In genomic region chr1:168991667-168992475, GRCh38 we compare ENCODE assay signal across 13 cellular contexts.
DNase-seq lines count a peak whose midpoint lies in the region; ATAC-seq and TF ChIP-seq lines count a peak whose summit lies in the region.
"Had no signal": no experiment of that assay in that cellular context is flagged by ENCODE, and none has a peak within 500 bp of the region (broad histone marks: within the 10 kb centered on the region; RNA-seq: fewer than 3 reads in every experiment).

No MANE protein-coding gene starts in this region.

- peak overlapping the region; percentile 91 for H3K27ac ChIP-seq in smooth muscle cell (ENCODE audit: low read depth)
- H3K27ac ChIP-seq: right lobe of liver, tibial nerve had no signal

- 43% methylated on average over 4 of the region's 4 CpGs for WGBS in smooth muscle cell (ENCODE audit: low lambda C conversion rate)

- H3K9me3 ChIP-seq in smooth muscle cell (replicated peaks; ENCODE audit: low read depth), result no peaks in the 10 kb centered on the region

- no peaks in the 10 kb centered on the region for H3K79me2 ChIP-seq in smooth muscle cell (ENCODE audit: low read depth)

- H3K4me3 Mint-ChIP-seq in activated CD4-positive, alpha-beta T cell treated with anti-CD3 and anti-CD28 coated beads for 36 hours, result no peak overlapping the region
- H3K4me3 Mint-ChIP-seq in activated T-helper 1 cell treated with anti-CD3 and anti-CD28 coated beads, Interleukin-12 subunit alpha, Interleukin-12 subunit beta, Interleukin-2, Interleukin-4 antibody, amounts not matched to agents 30 ng/mL and 10 ng/mL and 1 ng/mL, durations not matched to agents 14 hours and 24 hours and 36 hours, result peak overlapping the region; percentile 12
- H3K4me3 Mint-ChIP-seq: dendritic cell treated with granulocyte-macrophage colony-stimulating factor and Interleukin-4, amounts not matched to agents 40 ng/mL and 50 ng/mL, for 4 days; neural crest cell had no signal

- DNase-seq in activated CD4-positive, alpha-beta T cell treated with anti-CD3 and anti-CD28 coated beads for 36 hours, result peak; percentile 41
- no peak for DNase-seq in activated CD4-positive, alpha-beta T cell treated with anti-CD3 and anti-CD28 coated beads for 4 hours
- DNase-seq in HT1080 (ENCODE audit: low read depth) (peak; percentile 17), smooth muscle cell (lab: John Stamatoyannopoulos, UW; ENCODE audit: unreplicated experiment) (no peak), hepatic stellate cell (ENCODE audit: low spot score) (no peak), SW480 (ENCODE audit: low spot score) (no peak)
- DNase-seq in activated T-helper 1 cell treated with anti-CD3 and anti-CD28 coated beads, Interleukin-12 subunit alpha, Interleukin-12 subunit beta, Interleukin-2, Interleukin-4 antibody, amounts not matched to agents 30 ng/mL and 10 ng/mL and 1 ng/mL, durations not matched to agents 14 hours and 24 hours and 36 hours (ENCODE audit: low spot score), result no peak
- DNase-seq in effector CD4-positive, alpha-beta T cell, result no peak
- DNase-seq: anterior cingulate cortex, right lobe of liver had no signal

- H3K4me3 ChIP-seq in smooth muscle cell, result no peak overlapping the region
- H3K4me3 ChIP-seq: right lobe of liver, tibial nerve had no signal

- no peaks in the 10 kb centered on the region for H3F3A ChIP-seq in smooth muscle cell (ENCODE audit: low read depth)

- no peaks in the 10 kb centered on the region for H3K36me3 Mint-ChIP-seq in activated CD4-positive, alpha-beta T cell treated with anti-CD3 and anti-CD28 coated beads for 36 hours (ENCODE audit: low read depth)
- H3K36me3 Mint-ChIP-seq in activated T-helper 1 cell treated with anti-CD3 and anti-CD28 coated beads, Interleukin-12 subunit alpha, Interleukin-12 subunit beta, Interleukin-2, Interleukin-4 antibody, amounts not matched to agents 30 ng/mL and 10 ng/mL and 1 ng/mL, durations not matched to agents 14 hours and 24 hours and 36 hours (ENCODE audit: low read depth), result peaks cover 2% of the 10 kb centered on the region

- peak overlapping the region; percentile 56 for H3K4me2 ChIP-seq in smooth muscle cell

- ATAC-seq in activated CD4-positive, alpha-beta T cell treated with anti-CD3 and anti-CD28 coated beads for 36 hours, result peak; percentile 95
- ATAC-seq: right lobe of liver had no signal

- peaks cover 3% of the 10 kb centered on the region for H3K27me3 Mint-ChIP-seq in activated CD4-positive, alpha-beta T cell treated with anti-CD3 and anti-CD28 coated beads for 36 hours
- peaks cover 6% of the 10 kb centered on the region for H3K27me3 Mint-ChIP-seq in activated T-helper 1 cell treated with anti-CD3 and anti-CD28 coated beads, Interleukin-12 subunit alpha, Interleukin-12 subunit beta, Interleukin-2, Interleukin-4 antibody, amounts not matched to agents 30 ng/mL and 10 ng/mL and 1 ng/mL, durations not matched to agents 14 hours and 24 hours and 36 hours (ENCODE audit: insufficient read depth)

- H3K4me1 Mint-ChIP-seq in activated CD4-positive, alpha-beta T cell treated with anti-CD3 and anti-CD28 coated beads for 36 hours, result peaks cover 18% of the 10 kb centered on the region
- H3K4me1 Mint-ChIP-seq in activated T-helper 1 cell treated with anti-CD3 and anti-CD28 coated beads, Interleukin-12 subunit alpha, Interleukin-12 subunit beta, Interleukin-2, Interleukin-4 antibody, amounts not matched to agents 30 ng/mL and 10 ng/mL and 1 ng/mL, durations not matched to agents 14 hours and 24 hours and 36 hours (ENCODE audit: low read depth), result peaks cover 23% of the 10 kb centered on the region
- H3K4me1 Mint-ChIP-seq: neural crest cell had no signal

- intact Hi-C loops in activated CD4-positive, alpha-beta T cell treated with anti-CD3 and anti-CD28 coated beads for 36 hours (cut with DNase I, micrococcal nuclease), result loop anchor here in 1 of 2 experiments (2.0 to 5.0 kb wide), 2 partner anchors 57 to 365 kb away; no protein-coding TSS in a partner anchor
- intact Hi-C loops in activated T-helper 1 cell treated with anti-CD3 and anti-CD28 coated beads, Interleukin-12 subunit alpha, Interleukin-12 subunit beta, Interleukin-2, Interleukin-4 antibody, amounts not matched to agents 30 ng/mL and 10 ng/mL and 1 ng/mL, durations not matched to agents 14 hours and 24 hours and 36 hours (cut with micrococcal nuclease), result loop anchor here (1.0 to 2.0 kb wide), 3 partner anchors 20 to 115 kb away; partner anchors contain the start of gene ATP1B1

- TF ChIP-seq CTCF in smooth muscle cell (IDR thresholded peaks at IDR 0.05; ENCODE audit: borderline replicate concordance, insufficient read depth, poor library complexity, severe bottlenecking), result no peak

- H2AFZ ChIP-seq in smooth muscle cell (ENCODE audit: low read depth), result peak overlapping the region; percentile 86

- H4K20me1 ChIP-seq in smooth muscle cell (ENCODE audit: low read depth), result no peaks in the 10 kb centered on the region

- H3K27ac Mint-ChIP-seq in activated CD4-positive, alpha-beta T cell treated with anti-CD3 and anti-CD28 coated beads for 36 hours, result peak overlapping the region; percentile 81
- peak overlapping the region; percentile 77 for H3K27ac Mint-ChIP-seq in activated T-helper 1 cell treated with anti-CD3 and anti-CD28 coated beads, Interleukin-12 subunit alpha, Interleukin-12 subunit beta, Interleukin-2, Interleukin-4 antibody, amounts not matched to agents 30 ng/mL and 10 ng/mL and 1 ng/mL, durations not matched to agents 14 hours and 24 hours and 36 hours
- H3K27ac Mint-ChIP-seq: dendritic cell treated with granulocyte-macrophage colony-stimulating factor and Interleukin-4, amounts not matched to agents 40 ng/mL and 50 ng/mL, for 4 days had no signal

- CTCF ChIA-PET in activated CD4-positive, alpha-beta T cell treated with anti-CD3 and anti-CD28 coated beads for 36 hours (lab: Charles Lee), result no interaction called here

- H3K36me3 ChIP-seq in smooth muscle cell (ENCODE audit: low read depth), result no peaks in the 10 kb centered on the region
- H3K36me3 ChIP-seq: right lobe of liver, tibial nerve had no signal

- H3K4me1 ChIP-seq in smooth muscle cell (ENCODE audit: low read depth), result no peaks in the 10 kb centered on the region
- H3K4me1 ChIP-seq: right lobe of liver, tibial nerve had no signal

- no peaks in the 10 kb centered on the region for H3K27me3 ChIP-seq in smooth muscle cell (ENCODE audit: low read depth)
- H3K27me3 ChIP-seq: right lobe of liver, tibial nerve had no signal

- POLR2A ChIA-PET in activated CD4-positive, alpha-beta T cell treated with anti-CD3 and anti-CD28 coated beads for 36 hours (lab: Charles Lee), result no interaction called here

- no peaks in the 10 kb centered on the region for H3K9me3 Mint-ChIP-seq in activated CD4-positive, alpha-beta T cell treated with anti-CD3 and anti-CD28 coated beads for 36 hours (ENCODE audit: low read depth)
- peaks cover 24% of the 10 kb centered on the region for H3K9me3 Mint-ChIP-seq in activated T-helper 1 cell treated with anti-CD3 and anti-CD28 coated beads, Interleukin-12 subunit alpha, Interleukin-12 subunit beta, Interleukin-2, Interleukin-4 antibody, amounts not matched to agents 30 ng/mL and 10 ng/mL and 1 ng/mL, durations not matched to agents 14 hours and 24 hours and 36 hours
- H3K9me3 Mint-ChIP-seq: dendritic cell treated with granulocyte-macrophage colony-stimulating factor and Interleukin-4, amounts not matched to agents 40 ng/mL and 50 ng/mL, for 4 days had no signal

- H3K9ac ChIP-seq in smooth muscle cell (ENCODE audit: low read depth), result peak overlapping the region; percentile 54

Comparison
In these comparisons a context has a peak if more than half of its experiments do, and no peak if none do; other contexts are left out.
1. DNase-seq: peak in activated CD4-positive, alpha-beta T cell treated with anti-CD3 and anti-CD28 coated beads for 36 hours (single experiment) and HT1080 (single experiment); none in activated CD4-positive, alpha-beta T cell treated with anti-CD3 and anti-CD28 coated beads for 4 hours (0 of 2), activated T-helper 1 cell treated with anti-CD3 and anti-CD28 coated beads, Interleukin-12 subunit alpha, Interleukin-12 subunit beta, Interleukin-2, Interleukin-4 antibody, amounts not matched to agents 30 ng/mL and 10 ng/mL and 1 ng/mL, durations not matched to agents 14 hours and 24 hours and 36 hours (single experiment), smooth muscle cell (single experiment), hepatic stellate cell (single experiment), effector CD4-positive, alpha-beta T cell (single experiment) and SW480 (single experiment).